In genomic region chr9:69486498-69486897, GRCh38 we compare ENCODE assay signal across 24 cellular contexts.
"Had no signal": no experiment of that assay in that cellular context is flagged by ENCODE, and none has a peak within 500 bp of the region (broad histone marks: within the 10 kb centered on the region; RNA-seq: fewer than 3 reads in every experiment).

No MANE protein-coding gene starts in this region.

- H3K4me2 ChIP-seq: smooth muscle cell had no signal

- H3K27ac Mint-ChIP-seq: activated naive CD4-positive, alpha-beta T cell treated with anti-CD3 and anti-CD28 coated beads for 36 hours; activated naive CD8-positive, alpha-beta T cell treated with anti-CD3 and anti-CD28 coated beads, Interleukin-2, amount 10 ng/mL, durations not matched to agents 7 days and 5 days; immature natural killer cell; natural killer cell; stimulated activated naive B cell treated with anti-CD40 and anti-IgM and Interleukin-4, amounts not matched to agents 10 μg/mL and 1 μg/mL and 100 μg/mL, for 72 hours had no signal

- DNase-seq: activated CD4-positive, alpha-beta T cell treated with anti-CD3 and anti-CD28 coated beads for 1 hour; activated effector memory CD4-positive, alpha-beta T cell treated with Interleukin-2 at 50 U/mL for 16 hours; activated naive CD4-positive, alpha-beta T cell treated with anti-CD3 and anti-CD28 coated beads for 36 hours; activated naive CD8-positive, alpha-beta T cell treated with anti-CD3 and anti-CD28 coated beads, Interleukin-2, amount 10 ng/mL, durations not matched to agents 7 days and 5 days; activated T-cell treated with anti-CD3 and anti-CD28 coated beads, Interleukin-2, amount 50 U/mL, for 48 hours; amniotic stem cell; cerebellar nuclear complex; heart right ventricle; immature natural killer cell; kidney glomerular epithelial cell; left lung; natural killer cell; occipital lobe; retina; sigmoid colon; stimulated activated CD4-positive, alpha-beta T cell treated with anti-CD3 and anti-CD28 coated beads, Interleukin-2, amount 100 ng/mL, for 48 hours; stimulated activated CD8-positive, alpha-beta memory T cell treated with anti-CD3 and anti-CD28 coated beads, Interleukin-4, amount 100 ng/mL, for 48 hours; stimulated activated naive B cell treated with anti-CD40 and anti-IgM and Interleukin-4, amounts not matched to agents 10 μg/mL and 1 μg/mL and 100 μg/mL, for 72 hours; transverse colon; WERI-Rb-1 had no signal

- H3K4me1 Mint-ChIP-seq: activated naive CD8-positive, alpha-beta T cell treated with anti-CD3 and anti-CD28 coated beads, Interleukin-2, amount 10 ng/mL, durations not matched to agents 7 days and 5 days; immature natural killer cell; natural killer cell had no signal

- H3K27me3 ChIP-seq: breast epithelium, heart right ventricle, left lung, sigmoid colon, transverse colon had no signal

- H3K9me3 Mint-ChIP-seq: natural killer cell had no signal

- H3K27ac ChIP-seq: breast epithelium, coronary artery, epithelial cell of prostate, heart right ventricle, left lung, sigmoid colon, WERI-Rb-1 had no signal

- H3K27me3 Mint-ChIP-seq: activated naive CD8-positive, alpha-beta T cell treated with anti-CD3 and anti-CD28 coated beads, Interleukin-2, amount 10 ng/mL, durations not matched to agents 7 days and 5 days; stimulated activated naive B cell treated with anti-CD40 and anti-IgM and Interleukin-4, amounts not matched to agents 10 μg/mL and 1 μg/mL and 100 μg/mL, for 72 hours had no signal

- H3K4me1 ChIP-seq: breast epithelium, heart right ventricle, left lung, sigmoid colon had no signal

- H3K4me3 ChIP-seq: breast epithelium, coronary artery, heart right ventricle, left lung, sigmoid colon, smooth muscle cell, transverse colon had no signal

- H3K9me3 ChIP-seq: breast epithelium, sigmoid colon, transverse colon had no signal

- H3K36me3 Mint-ChIP-seq: activated naive CD8-positive, alpha-beta T cell treated with anti-CD3 and anti-CD28 coated beads, Interleukin-2, amount 10 ng/mL, durations not matched to agents 7 days and 5 days; natural killer cell; stimulated activated naive B cell treated with anti-CD40 and anti-IgM and Interleukin-4, amounts not matched to agents 10 μg/mL and 1 μg/mL and 100 μg/mL, for 72 hours had no signal

- H3K4me3 Mint-ChIP-seq: activated naive CD4-positive, alpha-beta T cell treated with anti-CD3 and anti-CD28 coated beads for 36 hours; activated naive CD8-positive, alpha-beta T cell treated with anti-CD3 and anti-CD28 coated beads, Interleukin-2, amount 10 ng/mL, durations not matched to agents 7 days and 5 days; immature natural killer cell; natural killer cell; stimulated activated naive B cell treated with anti-CD40 and anti-IgM and Interleukin-4, amounts not matched to agents 10 μg/mL and 1 μg/mL and 100 μg/mL, for 72 hours had no signal

- ATAC-seq: heart right ventricle; left lung; natural killer cell; stimulated activated naive B cell treated with anti-CD40 and anti-IgM and Interleukin-4, amounts not matched to agents 10 μg/mL and 1 μg/mL and 100 μg/mL, for 72 hours had no signal

- H3K36me3 ChIP-seq: breast epithelium, heart right ventricle, left lung, sigmoid colon, transverse colon, WERI-Rb-1 had no signal
